Comparison of ENCODE assay signal across 23 cellular contexts in the genomic region with DNA sequence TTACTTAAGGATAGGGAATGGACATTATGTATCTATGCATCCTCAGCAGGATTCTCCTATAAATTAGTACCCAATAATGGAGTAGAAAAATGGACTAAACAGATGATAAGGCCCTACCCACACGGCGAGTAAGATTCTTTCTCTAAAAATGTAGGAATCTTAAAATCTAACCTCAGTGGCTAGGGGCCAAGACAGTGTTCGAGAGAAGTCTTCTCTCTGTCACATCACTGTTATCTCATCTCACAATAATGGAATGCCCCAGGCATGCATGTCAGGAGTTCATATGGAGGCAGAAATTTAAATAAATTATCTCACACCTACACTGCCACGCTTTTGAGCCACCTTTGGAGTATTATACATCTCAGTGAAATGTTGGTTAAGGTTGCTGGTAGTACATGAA.
DNase-seq lines count a peak whose midpoint lies in the region; FAIRE-seq and TF ChIP-seq lines count a peak whose summit lies in the region.
"Had no signal": no experiment of that assay in that cellular context is flagged by ENCODE, and none has a peak within 500 bp of the region (broad histone marks: within the 10 kb centered on the region; RNA-seq: fewer than 3 reads in every experiment).

No MANE protein-coding gene starts in this region.

- H3K4me3 Mint-ChIP-seq in astrocyte (ENCODE audit: unreplicated experiment) (no peak overlapping the region), Calu3 (ENCODE audit: low read depth, unreplicated experiment) (no peak overlapping the region)
- H3K4me3 Mint-ChIP-seq: CD14-positive monocyte; CD4-positive, alpha-beta memory T cell; CD4-positive, CD25-positive, alpha-beta regulatory T cell; CD8-positive, alpha-beta memory T cell had no signal

- no peak overlapping the region for H3K14ac ChIP-seq in trophoblast cell (ENCODE audit: low read length)

- H3K27me3 ChIP-seq in astrocyte (ENCODE audit: insufficient read depth, low read length) (no peaks in the 10 kb centered on the region), trophoblast cell (ENCODE audit: insufficient read depth, low read length) (no peaks in the 10 kb centered on the region)
- H3K27me3 ChIP-seq: BE2C, BLaER1 had no signal

- H3K4me2 ChIP-seq in astrocyte (ENCODE audit: low read length) (no peak overlapping the region), trophoblast cell (ENCODE audit: low read length) (no peak overlapping the region)
- H3K4me2 ChIP-seq: BLaER1 had no signal

- H2BK5ac ChIP-seq in trophoblast cell (ENCODE audit: low read depth, low read length, poor library complexity) = no peak overlapping the region

- DNase-seq in EL = peak; percentile 49
- DNase-seq in astrocyte (ENCODE audit: low read depth) = peak; percentile 54
- DNase-seq in trophoblast cell = peak; percentile 29 to 62
- DNase-seq in NCI-H2081 (lab: John Stamatoyannopoulos, UW) = no peak
- no peak for DNase-seq in NCI-H524 (lab: John Stamatoyannopoulos, UW)
- no peak for DNase-seq in Calu3
- DNase-seq: 8988T; ACHN; BE2C; C1 segment of cervical spinal cord; CD4-positive, alpha-beta memory T cell; CD4-positive, CD25-positive, alpha-beta regulatory T cell; CD8-positive, alpha-beta memory T cell; COR-L47; DMS79 treated with DMSO at 0.1 percent for 48 hours; GF-D8 had no signal

- no peak overlapping the region for H3K18ac ChIP-seq in trophoblast cell (ENCODE audit: low read length)

- H2BK12ac ChIP-seq in trophoblast cell (ENCODE audit: low read length) = no peak overlapping the region

- H4K20me1 ChIP-seq in astrocyte (ENCODE audit: insufficient read depth, low read length) = no peaks in the 10 kb centered on the region
- H4K20me1 ChIP-seq: BLaER1 had no signal

- H3K4me1 Mint-ChIP-seq in astrocyte (ENCODE audit: low read depth, unreplicated experiment) = peaks cover 9% of the 10 kb centered on the region
- no peaks in the 10 kb centered on the region for H3K4me1 Mint-ChIP-seq in Calu3 (ENCODE audit: low read depth, unreplicated experiment)
- H3K4me1 Mint-ChIP-seq: CD14-positive monocyte; CD4-positive, alpha-beta memory T cell; CD4-positive, CD25-positive, alpha-beta regulatory T cell; CD8-positive, alpha-beta memory T cell had no signal

- no peak overlapping the region for H2AFZ ChIP-seq in astrocyte (ENCODE audit: low read depth, low read length)
- no peak overlapping the region for H2AFZ ChIP-seq in trophoblast cell (ENCODE audit: insufficient read depth, low read length, poor library complexity)

- H3K9ac ChIP-seq in astrocyte (ENCODE audit: low read length) (no peak overlapping the region), trophoblast cell (ENCODE audit: low read length) (no peak overlapping the region)
- H3K9ac ChIP-seq: BLaER1 had no signal

- H3K9me3 ChIP-seq in astrocyte (ENCODE audit: insufficient read depth, low read depth, low read length) = no peaks in the 10 kb centered on the region
- H3K9me3 ChIP-seq in trophoblast cell (ENCODE audit: insufficient read depth, low read depth, low read length) = no peaks in the 10 kb centered on the region
- H3K9me3 ChIP-seq: BLaER1 had no signal

- no peaks in the 10 kb centered on the region for H3K79me1 ChIP-seq in trophoblast cell (ENCODE audit: low read length)

- H3K9me3 Mint-ChIP-seq in astrocyte (ENCODE audit: unreplicated experiment) = no peaks in the 10 kb centered on the region
- no peaks in the 10 kb centered on the region for H3K9me3 Mint-ChIP-seq in Calu3 (ENCODE audit: low read depth, unreplicated experiment)
- H3K9me3 Mint-ChIP-seq: CD4-positive, alpha-beta memory T cell; CD8-positive, alpha-beta memory T cell had no signal

- no peak overlapping the region for H3K4ac ChIP-seq in trophoblast cell (ENCODE audit: low read depth, low read length)

- no peaks in the 10 kb centered on the region for H3K27me3 Mint-ChIP-seq in astrocyte (ENCODE audit: low read depth, unreplicated experiment)
- H3K27me3 Mint-ChIP-seq in Calu3 (ENCODE audit: unreplicated experiment) = no peaks in the 10 kb centered on the region
- H3K27me3 Mint-ChIP-seq: CD4-positive, alpha-beta memory T cell had no signal

- H4K91ac ChIP-seq in trophoblast cell (ENCODE audit: low read depth, low read length) = no peak overlapping the region

- H3K36me3 Mint-ChIP-seq in astrocyte (ENCODE audit: low read depth, unreplicated experiment) (no peaks in the 10 kb centered on the region), Calu3 (ENCODE audit: insufficient read depth, unreplicated experiment) (no peaks in the 10 kb centered on the region)
- H3K36me3 Mint-ChIP-seq: CD14-positive monocyte; CD4-positive, alpha-beta memory T cell; CD4-positive, CD25-positive, alpha-beta regulatory T cell; CD8-positive, alpha-beta memory T cell had no signal

- no peak overlapping the region for H4K8ac ChIP-seq in trophoblast cell (ENCODE audit: low read depth, low read length)

- H3K27ac ChIP-seq in astrocyte (ENCODE audit: low read depth, low read length) (no peak overlapping the region), trophoblast cell (ENCODE audit: low read depth, low read length) (no peak overlapping the region)
- H3K27ac ChIP-seq: BLaER1 had no signal

- H3K4me3 ChIP-seq in astrocyte (ENCODE audit: insufficient read depth, low read depth, low read length) (no peak overlapping the region), trophoblast cell (ENCODE audit: low read depth, low read length) (no peak overlapping the region)
- H3K4me3 ChIP-seq: BLaER1 had no signal

- no peak overlapping the region for H3K23ac ChIP-seq in trophoblast cell (ENCODE audit: low read length)

- no peak overlapping the region for H3K27ac Mint-ChIP-seq in astrocyte (ENCODE audit: unreplicated experiment)
- H3K27ac Mint-ChIP-seq in Calu3 (ENCODE audit: unreplicated experiment) = no peak overlapping the region
- H3K27ac Mint-ChIP-seq: CD14-positive monocyte; CD4-positive, alpha-beta memory T cell; CD4-positive, CD25-positive, alpha-beta regulatory T cell; CD8-positive, alpha-beta memory T cell had no signal

- TF ChIP-seq CTCF in astrocyte (IDR thresholded peaks at IDR 0.05; ENCODE audit: insufficient read depth, low read depth, low read length) (no peak), Calu3 (IDR thresholded peaks at IDR 0.05; ENCODE audit: unreplicated experiment) (no peak)

- FAIRE-seq in astrocyte (lab: Jason Lieb, UNC) = no peak
- FAIRE-seq: A204.1, D721Med, G401.6, GM12891, GM19239 had no signal

- intact Hi-C loops in Calu3 (cut with micrococcal nuclease; ENCODE audit: unreplicated experiment) = no loop called here

- no peaks in the 10 kb centered on the region for H3K36me3 ChIP-seq in astrocyte (ENCODE audit: insufficient read depth, low read length)
- H3K36me3 ChIP-seq in trophoblast cell (ENCODE audit: control insufficient read depth in 1 of 2, insufficient read depth in 2 of 2, low read length in 2 of 2) = no peaks in the 10 kb centered on the region
- H3K36me3 ChIP-seq: BE2C, BLaER1 had no signal

- no peak overlapping the region for H2BK120ac ChIP-seq in trophoblast cell (ENCODE audit: insufficient read depth, low read length, poor library complexity)

- no peak overlapping the region for H2AK5ac ChIP-seq in trophoblast cell (ENCODE audit: low read length)

- CTCF ChIA-PET in Calu3 (lab: Charles Lee) = no interaction called here

- H4K12ac ChIP-seq in trophoblast cell (ENCODE audit: low read depth, low read length) = no peak overlapping the region

- H3K4me1 ChIP-seq in astrocyte (ENCODE audit: insufficient read depth, low read length) = peaks cover 7% of the 10 kb centered on the region
- no peaks in the 10 kb centered on the region for H3K4me1 ChIP-seq in trophoblast cell (ENCODE audit: control insufficient read depth in 1 of 2, insufficient read depth in 2 of 2, low read length in 2 of 2)
- H3K4me1 ChIP-seq: BLaER1 had no signal

- H3K79me2 ChIP-seq in astrocyte (ENCODE audit: insufficient read depth, low read length) (no peaks in the 10 kb centered on the region), trophoblast cell (ENCODE audit: control insufficient read depth, insufficient read depth, low read length, poor library complexity) (no peaks in the 10 kb centered on the region)

- no TSS peak for BruUV-seq in Calu3 (replicated peaks; lab: Mats Ljungman, UMichigan)

- no CpG with 5 or more reads among the region's 4 CpGs for WGBS in trophoblast cell (ENCODE audit: extremely low coverage, insufficient coverage, insufficient read length)

Comparison
In these comparisons a context has a peak if more than half of its experiments do, and no peak if none do; other contexts are left out.
1. DNase-seq: peak in EL (single experiment), astrocyte (single experiment) and trophoblast cell (2 of 2); none in NCI-H2081 (0 of 2), NCI-H524 (0 of 2) and Calu3 (single experiment).